ENCODE assay signal across 14 cellular contexts in the genomic region with DNA sequence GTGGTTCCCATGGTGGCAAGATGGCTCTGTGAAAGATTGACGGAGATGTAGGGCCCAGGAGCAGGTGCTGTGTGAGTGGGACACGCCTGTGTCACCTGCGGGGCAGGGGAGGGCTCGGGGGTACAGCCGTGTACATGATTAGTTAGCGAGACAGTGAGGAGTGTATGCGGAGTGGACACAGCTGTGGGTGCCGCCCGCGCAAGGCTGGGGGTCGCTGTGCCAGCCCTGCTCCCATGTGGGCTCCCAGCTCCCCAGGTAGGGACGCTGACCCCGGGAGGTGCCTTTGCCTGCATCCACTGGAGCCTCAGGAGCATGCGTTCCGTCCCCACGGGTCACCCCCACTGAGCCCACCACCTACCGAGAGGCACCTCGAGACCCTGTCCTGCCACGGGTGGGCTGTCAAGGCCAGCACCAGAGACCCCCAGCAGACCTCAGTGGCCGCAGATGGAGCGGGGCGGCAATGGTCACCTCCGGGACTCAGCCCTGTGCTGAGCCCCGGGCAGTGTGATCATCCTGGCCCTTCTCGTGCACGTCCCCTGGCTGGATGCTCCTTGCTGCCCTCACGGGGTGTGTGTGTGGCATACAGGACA. TPM values are rescaled to one million over a fixed set of nuclear protein-coding genes. Genes with fewer than 3 reads are reported as not detected.
A peak's percentile ranks its signal among the peaks of the same experiment; 100 is the strongest.
DNase-seq lines count a peak whose midpoint lies in the region; ATAC-seq, FAIRE-seq and TF ChIP-seq lines count a peak whose summit lies in the region.
"Had no signal": no experiment of that assay in that cellular context is flagged by ENCODE, and none has a peak within 500 bp of the region (broad histone marks: within the 10 kb centered on the region; RNA-seq: fewer than 3 reads in every experiment).

No MANE protein-coding gene starts in this region.

- no peaks in the 10 kb centered on the region for H3K9me3 Mint-ChIP-seq in stimulated activated naive CD8-positive, alpha-beta T cell treated with anti-CD3 and anti-CD28 coated beads, Interleukin-15, amount 100 ng/mL, for 72 hours
- H3K9me3 Mint-ChIP-seq: activated naive CD4-positive, alpha-beta T cell treated with anti-CD3 and anti-CD28 coated beads, Interleukin-2, amount 50 U/mL, for 72 hours; central memory CD8-positive, alpha-beta T cell had no signal

- H3K27ac Mint-ChIP-seq in stimulated activated naive CD8-positive, alpha-beta T cell treated with anti-CD3 and anti-CD28 coated beads, Interleukin-15, amount 100 ng/mL, for 72 hours, result peak overlapping the region in 1 of 2 donors; percentile 66

- no peaks in the 10 kb centered on the region for H3K9me3 ChIP-seq in lower lobe of right lung
- H3K9me3 ChIP-seq in upper lobe of right lung, result no peaks in the 10 kb centered on the region
- H3K9me3 ChIP-seq: esophagus muscularis mucosa, upper lobe of left lung had no signal

- intact Hi-C loops in lower lobe of right lung (cut with DNase I), result no loop called here
- intact Hi-C loops in upper lobe of right lung (cut with DNase I), result no loop called here

- ATAC-seq in stimulated activated naive CD8-positive, alpha-beta T cell treated with anti-CD3 and anti-CD28 coated beads, Interleukin-15, Interleukin-2, amounts not matched to agents 100 U/mL and 50 U/mL, for 24 hours, result peak; percentile 12
- ATAC-seq in stimulated activated naive CD8-positive, alpha-beta T cell treated with anti-CD3 and anti-CD28 coated beads, Interleukin-15, amount 100 ng/mL, for 72 hours, result no peak
- peak; percentile 3 to 5 for ATAC-seq in lower lobe of right lung
- ATAC-seq in upper lobe of right lung, result peak; percentile 2
- ATAC-seq in GM19452 (IDR thresholded peaks at IDR 0.05; ENCODE audit: unreplicated experiment), result no peak

- no peaks in the 10 kb centered on the region for H3K27me3 Mint-ChIP-seq in stimulated activated naive CD8-positive, alpha-beta T cell treated with anti-CD3 and anti-CD28 coated beads, Interleukin-15, amount 100 ng/mL, for 72 hours
- H3K27me3 Mint-ChIP-seq: central memory CD8-positive, alpha-beta T cell had no signal

- no peak for DNase-seq in stimulated activated naive CD8-positive, alpha-beta T cell treated with anti-CD3 and anti-CD28 coated beads, Interleukin-15, Interleukin-2, amounts not matched to agents 100 U/mL and 50 U/mL, for 24 hours
- no peak for DNase-seq in stimulated activated naive CD8-positive, alpha-beta T cell treated with anti-CD3 and anti-CD28 coated beads, Interleukin-15, amount 100 ng/mL, for 72 hours
- DNase-seq in lower lobe of right lung (no peak), upper lobe of right lung (no peak), frontal cortex (ENCODE audit: low spot score in 2 of 2) (no peak)
- DNase-seq: mesendoderm, NCI-H2171 treated with DMSO at 0.1 percent for 48 hours, posterior cingulate gyrus had no signal

- FAIRE-seq in frontal cortex (lab: Jason Lieb, UNC), result no peak
- FAIRE-seq: A204.1 had no signal

- H3K4me1 ChIP-seq in lower lobe of right lung (peaks cover 11% of the 10 kb centered on the region), upper lobe of right lung (peaks cover 3% of the 10 kb centered on the region)

- no peak overlapping the region for H3K4me3 Mint-ChIP-seq in stimulated activated naive CD8-positive, alpha-beta T cell treated with anti-CD3 and anti-CD28 coated beads, Interleukin-15, amount 100 ng/mL, for 72 hours
- H3K4me3 Mint-ChIP-seq: central memory CD8-positive, alpha-beta T cell had no signal

- H3K4me3 ChIP-seq in lower lobe of right lung (no peak overlapping the region), upper lobe of right lung (no peak overlapping the region)
- H3K4me3 ChIP-seq: esophagus muscularis mucosa, upper lobe of left lung had no signal

- H3K27ac ChIP-seq in lower lobe of right lung (no peak overlapping the region), upper lobe of right lung (no peak overlapping the region)
- H3K27ac ChIP-seq: esophagus muscularis mucosa, upper lobe of left lung had no signal

- H3K36me3 ChIP-seq in lower lobe of right lung, result peaks cover 21% of the 10 kb centered on the region
- no peaks in the 10 kb centered on the region for H3K36me3 ChIP-seq in upper lobe of right lung

- TF ChIP-seq CTCF in lower lobe of right lung (IDR thresholded peaks at IDR 0.05) (no peak), upper lobe of right lung (IDR thresholded peaks at IDR 0.05) (no peak)

- peaks cover 15% of the 10 kb centered on the region for H3K4me1 Mint-ChIP-seq in stimulated activated naive CD8-positive, alpha-beta T cell treated with anti-CD3 and anti-CD28 coated beads, Interleukin-15, amount 100 ng/mL, for 72 hours

- H3K27me3 ChIP-seq in lower lobe of right lung (ENCODE audit: low read depth) (no peaks in the 10 kb centered on the region), upper lobe of right lung (no peaks in the 10 kb centered on the region)
- H3K27me3 ChIP-seq: esophagus muscularis mucosa, upper lobe of left lung had no signal

RNA-seq across cellular contexts. Expression of gene CAPN15, which starts 7.4 kb away (rescaled TPM):
- total RNA-seq in lower lobe of right lung (44.3 TPM), upper lobe of right lung (45.2 TPM), frontal cortex (7.3 TPM)

RNA-seq across cellular contexts. Expression of gene PRR35, which starts 25.2 kb away (rescaled TPM):
- total RNA-seq in lower lobe of right lung (not detected), upper lobe of right lung (not detected), frontal cortex (not detected)
- total RNA-seq: activated naive CD4-positive, alpha-beta T cell treated with anti-CD3 and anti-CD28 coated beads, Interleukin-2, amount 50 U/mL, for 72 hours; esophagus muscularis mucosa; upper lobe of left lung had no signal

RNA-seq across cellular contexts. Expression of gene NHLRC4, which starts 31.9 kb away (rescaled TPM):
- total RNA-seq in lower lobe of right lung (2.7 TPM), upper lobe of right lung (0.98 TPM), frontal cortex (0.41 TPM)

RNA-seq across cellular contexts. Expression of gene PIGQ, which starts 34.8 kb away (rescaled TPM):
- total RNA-seq in lower lobe of right lung (68.9 TPM), upper lobe of right lung (59.4 TPM), frontal cortex (16.7 TPM)

RNA-seq across cellular contexts. Expression of gene RAB40C, which starts 54.9 kb away (rescaled TPM):
- 40.1 TPM for total RNA-seq in lower lobe of right lung
- total RNA-seq in upper lobe of right lung, result 47.6 TPM
- total RNA-seq in frontal cortex, result 25.3 TPM

Comparison
In these comparisons a context has a peak if more than half of its experiments do, and no peak if none do; other contexts are left out.
1. ATAC-seq: peak in stimulated activated naive CD8-positive, alpha-beta T cell treated with anti-CD3 and anti-CD28 coated beads, Interleukin-15, Interleukin-2, amounts not matched to agents 100 U/mL and 50 U/mL, for 24 hours (single experiment), lower lobe of right lung (2 of 2) and upper lobe of right lung (single experiment); none in stimulated activated naive CD8-positive, alpha-beta T cell treated with anti-CD3 and anti-CD28 coated beads, Interleukin-15, amount 100 ng/mL, for 72 hours (single experiment) and GM19452 (single experiment).